ENCODE assay signal across 25 cellular contexts in genomic region chr6:138487122-138487604, GRCh38. TPM values are rescaled to one million over a fixed set of nuclear protein-coding genes. Genes with fewer than 3 reads are reported as not detected.
DNase-seq lines count a peak whose midpoint lies in the region; ATAC-seq and TF ChIP-seq lines count a peak whose summit lies in the region.
"Had no signal": no experiment of that assay in that cellular context is flagged by ENCODE, and none has a peak within 500 bp of the region (broad histone marks: within the 10 kb centered on the region; RNA-seq: fewer than 3 reads in every experiment).

No MANE protein-coding gene starts in this region.

- H3K4me3 Mint-ChIP-seq in GM23338, result no peak overlapping the region
- H3K4me3 Mint-ChIP-seq in neural crest cell, result peak overlapping the region; percentile 5
- H3K4me3 Mint-ChIP-seq: activated naive CD8-positive, alpha-beta T cell treated with anti-CD3 and anti-CD28 coated beads for 36 hours; stimulated activated naive CD8-positive, alpha-beta T cell treated with anti-CD3 and anti-CD28 coated beads, Interleukin-15, Interleukin-2, amounts not matched to agents 100 ng/mL and 50 ng/mL, for 24 hours had no signal

- no peaks in the 10 kb centered on the region for H3K9me3 Mint-ChIP-seq in GM23338
- no peaks in the 10 kb centered on the region for H3K9me3 Mint-ChIP-seq in neural crest cell
- H3K9me3 Mint-ChIP-seq: activated naive CD8-positive, alpha-beta T cell treated with anti-CD3 and anti-CD28 coated beads for 36 hours; stimulated activated naive CD8-positive, alpha-beta T cell treated with anti-CD3 and anti-CD28 coated beads, Interleukin-15, Interleukin-2, amounts not matched to agents 100 ng/mL and 50 ng/mL, for 24 hours had no signal

- peak overlapping the region; percentile 80 for H3K27ac Mint-ChIP-seq in GM23338
- H3K27ac Mint-ChIP-seq in neural crest cell (ENCODE audit: unreplicated experiment), result no peak overlapping the region
- H3K27ac Mint-ChIP-seq: activated naive CD8-positive, alpha-beta T cell treated with anti-CD3 and anti-CD28 coated beads for 36 hours; stimulated activated naive CD8-positive, alpha-beta T cell treated with anti-CD3 and anti-CD28 coated beads, Interleukin-15, Interleukin-2, amounts not matched to agents 100 ng/mL and 50 ng/mL, for 24 hours had no signal

- no peaks in the 10 kb centered on the region for H3K36me3 ChIP-seq in GM23338 (ENCODE audit: insufficient read depth)
- H3K36me3 ChIP-seq: ascending aorta, BE2C, lower lobe of right lung, prostate gland, tibial nerve had no signal

- H3K4me1 Mint-ChIP-seq in GM23338 (peaks cover 52% of the 10 kb centered on the region), neural crest cell (peaks cover 64% of the 10 kb centered on the region)

- H3K27me3 Mint-ChIP-seq in GM23338 (ENCODE audit: insufficient read depth, low read depth, poor library complexity), result peaks cover 3% of the 10 kb centered on the region
- H3K27me3 Mint-ChIP-seq in neural crest cell (ENCODE audit: low read depth), result no peaks in the 10 kb centered on the region
- H3K27me3 Mint-ChIP-seq: stimulated activated naive CD8-positive, alpha-beta T cell treated with anti-CD3 and anti-CD28 coated beads, Interleukin-15, Interleukin-2, amounts not matched to agents 100 ng/mL and 50 ng/mL, for 24 hours had no signal

- DNase-seq in GM23338 (ENCODE audit: low spot score) (no peak), fibroblast of pulmonary artery (ENCODE audit: low read depth) (peak; percentile 63), neural crest cell (ENCODE audit: low read depth, low spot score) (no peak), OCI-M2 (lab: John Stamatoyannopoulos, UW; ENCODE audit: unreplicated experiment) (no peak), posterior vena cava (ENCODE audit: low spot score) (no peak)
- no peak for DNase-seq in effector CD8-positive, alpha-beta T cell (lab: John Stamatoyannopoulos, UW)
- DNase-seq: ACHN; activated CD4-positive, alpha-beta T cell treated with anti-CD3 and anti-CD28 coated beads for 4 hours; activated effector memory CD4-positive, alpha-beta T cell treated with Interleukin-2 at 50 U/mL for 16 hours; activated naive CD8-positive, alpha-beta T cell treated with anti-CD3 and anti-CD28 coated beads for 36 hours; activated T-cell treated with anti-CD3 and anti-CD28 coated beads for 4 hours; BE2C; cortex of kidney; kidney; lower lobe of right lung; NCI-H1417 treated with DMSO at 0.1 percent for 48 hours; NCI-H82; SK-N-SH had no signal

- no peak overlapping the region for H2AFZ ChIP-seq in GM23338

- intact Hi-C loops in posterior vena cava (cut with DNase I), result no loop called here

- H3K4me2 ChIP-seq in GM23338, result peak overlapping the region; percentile 67; the same call in 1 of the 2 replicates
- H3K4me2 ChIP-seq: KMS-11, SK-N-SH had no signal

- H3K27ac ChIP-seq in GM23338 (ENCODE audit: low read depth), result peak overlapping the region; percentile 84
- H3K27ac ChIP-seq: ascending aorta, KMS-11, lower lobe of right lung, prostate gland, tibial nerve had no signal

- no peak for ATAC-seq in GM23338
- no peak for ATAC-seq in HG02870 (IDR thresholded peaks at IDR 0.05; ENCODE audit: unreplicated experiment)
- ATAC-seq: lower lobe of right lung had no signal

- H3K4me3 ChIP-seq in GM23338 (no peak overlapping the region), fibroblast of pulmonary artery (replicated peaks; ENCODE audit: low read depth, low read length) (no peak overlapping the region)
- H3K4me3 ChIP-seq: ascending aorta, lower lobe of right lung, prostate gland, tibial nerve had no signal

- H3K9me2 ChIP-seq in GM23338 (ENCODE audit: insufficient read depth), result peaks cover 6% of the 10 kb centered on the region; the same call in 1 of the 2 replicates
- H3K9me2 ChIP-seq: SK-N-SH had no signal

- no peaks in the 10 kb centered on the region for H4K20me1 ChIP-seq in GM23338 (replicated peaks; ENCODE audit: insufficient read depth)

- H3K27me3 ChIP-seq in GM23338 (ENCODE audit: insufficient read depth), result no peaks in the 10 kb centered on the region
- H3K27me3 ChIP-seq: ascending aorta, tibial nerve had no signal

- H3K79me2 ChIP-seq in GM23338 (replicated peaks; ENCODE audit: insufficient read depth), result peaks cover 11% of the 10 kb centered on the region

- H3K36me3 Mint-ChIP-seq in GM23338 (ENCODE audit: low read depth) (peaks cover 8% of the 10 kb centered on the region; the same call in 2 of the 3 replicates), neural crest cell (ENCODE audit: low read depth) (peaks cover 6% of the 10 kb centered on the region)
- H3K36me3 Mint-ChIP-seq: activated naive CD8-positive, alpha-beta T cell treated with anti-CD3 and anti-CD28 coated beads for 36 hours had no signal

- H3K4me1 ChIP-seq in GM23338 (ENCODE audit: insufficient read depth), result peaks cover 43% of the 10 kb centered on the region
- H3K4me1 ChIP-seq: ascending aorta, BE2C, prostate gland had no signal

- peaks cover 6% of the 10 kb centered on the region; the same call in 1 of the 2 replicates for H3F3A ChIP-seq in GM23338 (replicated peaks; ENCODE audit: low read depth)

- TF ChIP-seq CTCF in GM23338 (conservative IDR thresholded peaks at IDR 0.05; ENCODE audit: low read depth in 2 of 2) (no peak), fibroblast of pulmonary artery (IDR thresholded peaks at IDR 0.05; ENCODE audit: low read length, missing control alignments) (no peak), neural crest cell (conservative IDR thresholded peaks at IDR 0.05) (no peak)

TF ChIP-seq in GM23338, 12 proteins besides CTCF, POLR2A, EP300 and RAD21 (continues in another document):
- no peak for TF ChIP-seq STAT1 (IDR thresholded peaks at IDR 0.05; ENCODE audit: unreplicated experiment)

TF ChIP-seq in PFSK-1, 5 proteins besides CTCF, POLR2A, EP300 and RAD21:
- TF ChIP-seq REST (IDR thresholded peaks at IDR 0.05; ENCODE audit: insufficient read depth in 1 of 2, low read depth in 2 of 2, low read length in 2 of 2) (no peak), POLR2AphosphoS5 (IDR thresholded peaks at IDR 0.05; ENCODE audit: low read depth, low read length) (peak; percentile 39)

RNA-seq across cellular contexts. Expression of gene NHSL1, which starts 12.1 kb away (rescaled TPM):
- 21.2 and 24.5 TPM in 2 replicates for total RNA-seq in GM23338 (2014; rRNA removed; shearing (Covaris generic))
- polyA plus RNA-seq in GM23338 (2016; fragmentation: Nextera tagmentation; extraction: Ambion mirVana), result 10.5 and 11.2 TPM in 2 replicates
- polyA plus RNA-seq in PFSK-1 (2012; ENCODE audit: insufficient read length, low read depth), result 104 TPM
- total RNA-seq in neural crest cell (54.7 and 56.6 TPM in 2 replicates), posterior vena cava (10 to 100 TPM; 13.3 to 15.5 TPM)
